6 cellular contexts compared by ENCODE assay signal in the genomic region with DNA sequence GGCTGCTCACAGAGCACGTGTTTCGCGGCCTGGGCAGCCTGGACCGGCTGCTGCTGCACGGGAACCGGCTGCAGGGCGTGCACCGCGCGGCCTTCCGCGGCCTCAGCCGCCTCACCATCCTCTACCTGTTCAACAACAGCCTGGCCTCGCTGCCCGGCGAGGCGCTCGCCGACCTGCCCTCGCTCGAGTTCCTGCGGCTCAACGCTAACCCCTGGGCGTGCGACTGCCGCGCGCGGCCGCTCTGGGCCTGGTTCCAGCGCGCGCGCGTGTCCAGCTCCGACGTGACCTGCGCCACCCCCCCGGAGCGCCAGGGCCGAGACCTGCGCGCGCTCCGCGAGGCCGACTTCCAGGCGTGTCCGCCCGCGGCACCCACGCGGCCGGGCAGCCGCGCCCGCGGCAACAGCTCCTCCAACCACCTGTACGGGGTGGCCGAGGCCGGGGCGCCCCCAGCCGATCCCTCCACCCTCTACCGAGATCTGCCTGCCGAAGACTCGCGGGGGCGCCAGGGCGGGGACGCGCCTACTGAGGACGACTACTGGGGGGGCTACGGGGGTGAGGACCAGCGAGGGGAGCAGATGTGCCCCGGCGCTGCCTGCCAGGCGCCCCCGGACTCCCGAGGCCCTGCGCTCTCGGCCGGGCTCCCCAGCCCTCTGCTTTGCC. TPM values are rescaled to one million over a fixed set of nuclear protein-coding genes. Genes with fewer than 3 reads are reported as not detected.
DNase-seq lines count a peak whose midpoint lies in the region; ATAC-seq and TF ChIP-seq lines count a peak whose summit lies in the region.

No MANE protein-coding gene starts in this region.

- H3K4me3 Mint-ChIP-seq in neural progenitor cell = peak overlapping the region; percentile 69

- H3K79me2 ChIP-seq in neural progenitor cell (ENCODE audit: low read depth) = no peaks in the 10 kb centered on the region

- H3F3A ChIP-seq in neural progenitor cell (ENCODE audit: low read depth) = peaks cover 18% of the 10 kb centered on the region

- H3K36me3 ChIP-seq in breast epithelium (no peaks in the 10 kb centered on the region), neural progenitor cell (no peaks in the 10 kb centered on the region)

- H3K4me1 ChIP-seq in breast epithelium (peaks cover 0 to 4% of the 10 kb centered on the region in 2 donors), neural progenitor cell (peaks cover 14% of the 10 kb centered on the region)

- no peaks in the 10 kb centered on the region for H3K36me3 Mint-ChIP-seq in neural progenitor cell

- no peaks in the 10 kb centered on the region for H3K27me3 ChIP-seq in breast epithelium
- peaks cover 79% of the 10 kb centered on the region for H3K27me3 ChIP-seq in neural progenitor cell

- ATAC-seq in GM18867 (IDR thresholded peaks at IDR 0.05; ENCODE audit: unreplicated experiment) (peak; percentile 33), HG03442 (IDR thresholded peaks at IDR 0.05; ENCODE audit: unreplicated experiment) (peak; percentile 26)

- H3K27ac Mint-ChIP-seq in neural progenitor cell = no peak overlapping the region

- no peak for TF ChIP-seq POLR2A in breast epithelium (IDR thresholded peaks at IDR 0.05)

- H3K4me1 Mint-ChIP-seq in neural progenitor cell = peaks cover 42% of the 10 kb centered on the region

- H3K9me3 ChIP-seq in breast epithelium (no peaks in the 10 kb centered on the region), neural progenitor cell (ENCODE audit: low read depth) (no peaks in the 10 kb centered on the region)

- H3K9me3 Mint-ChIP-seq in neural progenitor cell = no peaks in the 10 kb centered on the region

- H2AFZ ChIP-seq in neural progenitor cell (replicated peaks) = peak overlapping the region; percentile 90

- H3K4me3 ChIP-seq in breast epithelium (peak overlapping the region; percentile 35 to 78 (median 59)), neural progenitor cell (peak overlapping the region; percentile 49)

- peaks cover 57% of the 10 kb centered on the region for H3K27me3 Mint-ChIP-seq in neural progenitor cell (ENCODE audit: insufficient read depth, low read depth)

- peaks cover 24% of the 10 kb centered on the region for H4K20me1 ChIP-seq in neural progenitor cell (ENCODE audit: low read depth)

- peak overlapping the region; percentile 81 for H3K4me2 ChIP-seq in neural progenitor cell

- DNase-seq in breast epithelium (ENCODE audit: low spot score in 2 of 2) (peak; percentile 45 to 75), neural progenitor cell (ENCODE audit: low spot score) (peak; percentile 59), OCI-M2 (lab: John Stamatoyannopoulos, UW; ENCODE audit: unreplicated experiment) (no peak), glomerular visceral epithelial cell (ENCODE audit: extremely low spot score) (no peak)

- no peak overlapping the region for H3K9ac ChIP-seq in neural progenitor cell

- TF ChIP-seq CTCF in breast epithelium (IDR thresholded peaks at IDR 0.05) = no peak
- no peak for TF ChIP-seq CTCF in neural progenitor cell (IDR thresholded peaks at IDR 0.05)

- H3K27ac ChIP-seq in breast epithelium = peak overlapping the region; percentile 31 to 69
- no peak overlapping the region for H3K27ac ChIP-seq in neural progenitor cell

- intact Hi-C loops in breast epithelium (cut with DNase I; ENCODE audit: low total_unique reads) = no loop called here

RNA-seq across cellular contexts. Expression of a gene that starts 16.0 kb away (rescaled TPM):
- total RNA-seq in breast epithelium = 1 to 10 TPM in 2 of 3 donors, under 1 TPM in 1; 0.32 to 2.3 (median 1.8) TPM
- 0.13 and 1.9 TPM in 2 replicates for total RNA-seq in neural progenitor cell (ENCODE audit: low replicate concordance)

RNA-seq across cellular contexts. Expression of a gene that starts 39.1 kb away (rescaled TPM):
- total RNA-seq in breast epithelium = 10 to 100 TPM; 12.0 to 23.4 (median 13.4) TPM
- total RNA-seq in neural progenitor cell (ENCODE audit: low replicate concordance) = 0.99 and 1.5 TPM in 2 replicates

RNA-seq across cellular contexts. Expression of a gene that starts 49.4 kb away (rescaled TPM):
- total RNA-seq in breast epithelium (100 to 1,000 TPM; 104 to 130 (median 105) TPM), neural progenitor cell (ENCODE audit: low replicate concordance) (5.6 and 7.8 TPM in 2 replicates)

RNA-seq across cellular contexts. Expression of a gene that starts 54.2 kb away (rescaled TPM):
- 10 to 100 TPM; 37.2 to 56.4 (median 45.9) TPM for total RNA-seq in breast epithelium
- 19.1 and 21.9 TPM in 2 replicates for total RNA-seq in neural progenitor cell (ENCODE audit: low replicate concordance)

Comparison
In these comparisons a context has a peak if more than half of its experiments do, and no peak if none do; other contexts are left out.
1. DNase-seq: peak in breast epithelium (2 of 2) and neural progenitor cell (single experiment); none in OCI-M2 (single experiment) and glomerular visceral epithelial cell (single experiment).
2. RNA of a gene that starts 49.4 kb away (total RNA-seq): 104 to 130 TPM in breast epithelium; 5.6 to 7.8 TPM in neural progenitor cell; every median in the first group is over 10 times any median in the second.